Comparison of ENCODE assay signal across 8 cellular contexts in the genomic region with DNA sequence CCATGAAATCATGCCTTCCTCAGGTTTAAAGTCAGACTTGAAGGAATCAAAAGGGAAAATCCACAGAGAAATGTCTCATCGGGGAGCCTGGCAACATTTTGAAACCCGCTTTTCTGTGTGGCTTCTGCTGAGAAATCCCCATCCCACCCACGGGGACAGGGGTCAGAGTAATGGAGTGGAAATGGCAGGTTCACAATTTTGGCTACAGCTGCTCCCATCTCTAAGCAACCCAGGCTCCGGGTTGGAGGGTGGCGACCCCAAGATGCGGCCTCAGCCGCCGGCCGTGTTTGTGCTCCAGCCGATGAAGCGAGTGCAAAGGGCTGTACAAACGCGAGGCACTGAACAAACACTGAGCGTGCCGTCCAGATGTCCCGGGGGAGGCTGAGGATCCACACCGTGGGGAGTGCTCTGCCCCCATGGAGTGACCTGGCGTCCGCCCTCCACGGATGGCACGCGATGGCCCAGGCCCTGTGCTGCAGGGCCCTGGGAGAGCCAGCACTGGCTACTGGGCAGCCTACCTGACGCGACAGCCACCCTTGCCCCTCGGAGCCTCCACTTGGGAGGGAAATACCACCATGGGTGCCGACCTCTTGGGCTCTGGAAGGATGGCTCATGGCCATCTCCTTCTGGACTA. TPM values are rescaled to one million over a fixed set of nuclear protein-coding genes. Genes with fewer than 3 reads are reported as not detected.
DNase-seq lines count a peak whose midpoint lies in the region; ATAC-seq and TF ChIP-seq lines count a peak whose summit lies in the region.

No MANE protein-coding gene starts in this region.

- TF ChIP-seq EP300 in esophagus muscularis mucosa (IDR thresholded peaks at IDR 0.05), result no peak

- H3K27ac ChIP-seq in esophagus muscularis mucosa (replicated peaks in 1 of 4) (peak overlapping the region; percentile 12 to 65 (median 48)), skin epidermis (peak overlapping the region in 19 of 21 experiments; percentile 7 to 72 (median 60))

- H3K4me3 ChIP-seq in esophagus muscularis mucosa (no peak overlapping the region), skin epidermis (no peak overlapping the region)

- H3K9me3 ChIP-seq in esophagus muscularis mucosa, result no peaks in the 10 kb centered on the region

- H3K4me1 ChIP-seq in esophagus muscularis mucosa, result peaks cover 0 to 23% (median 16%) of the 10 kb centered on the region in 4 donors

- 75% methylated on average over 8 of the region's 26 CpGs for WGBS in esophagus muscularis mucosa

- peak; percentile 37 for ATAC-seq in GM18502 (IDR thresholded peaks at IDR 0.05; ENCODE audit: poor library complexity, unreplicated experiment)
- ATAC-seq in HG02798 (IDR thresholded peaks at IDR 0.05; ENCODE audit: poor library complexity, unreplicated experiment), result peak; percentile 39
- no peak for ATAC-seq in HG03135 (IDR thresholded peaks at IDR 0.05; ENCODE audit: unreplicated experiment)

- peaks cover 0 to 5% (median under 1%) of the 10 kb centered on the region in 4 donors for H3K36me3 ChIP-seq in esophagus muscularis mucosa

- no peaks in the 10 kb centered on the region for H3K27me3 ChIP-seq in esophagus muscularis mucosa

- TF ChIP-seq CTCF in esophagus muscularis mucosa (IDR thresholded peaks at IDR 0.05), result no peak

- intact Hi-C loops in esophagus muscularis mucosa (cut with DNase I), result no loop called here

- no peak for TF ChIP-seq POLR2A in esophagus muscularis mucosa (IDR thresholded peaks at IDR 0.05; ENCODE audit: low read depth)

- DNase-seq in esophagus muscularis mucosa (ENCODE audit: extremely low spot score), result no peak
- no peak for DNase-seq in superior temporal gyrus (ENCODE audit: extremely low spot score)
- no peak for DNase-seq in AML-193 (lab: John Stamatoyannopoulos, UW)
- no peak for DNase-seq in kidney glomerular epithelial cell (lab: John Stamatoyannopoulos, UW)

RNA-seq across cellular contexts. Expression of a gene that starts 22.2 kb away (rescaled TPM):
- 10 to 100 TPM in 3 of 4 donors, 1 to 10 TPM in 1; 7.1 to 20.0 (median 13.7) TPM for total RNA-seq in esophagus muscularis mucosa

RNA-seq across cellular contexts. Expression of a gene that starts 39.1 kb away (rescaled TPM):
- 10 to 100 TPM in 3 of 4 donors, 1 to 10 TPM in 1; 6.2 to 19.8 (median 12.8) TPM for total RNA-seq in esophagus muscularis mucosa

RNA-seq across cellular contexts. Expression of a gene that starts 43.2 kb away (rescaled TPM):
- total RNA-seq in esophagus muscularis mucosa, result 10 to 100 TPM; 15.8 to 41.5 (median 24.0) TPM

RNA-seq across cellular contexts. Expression of a gene that starts 43.9 kb away (rescaled TPM):
- 10 to 100 TPM; 36.5 to 54.9 (median 47.8) TPM for total RNA-seq in esophagus muscularis mucosa
